ENCODE assay signal across 15 cellular contexts in the genomic region with DNA sequence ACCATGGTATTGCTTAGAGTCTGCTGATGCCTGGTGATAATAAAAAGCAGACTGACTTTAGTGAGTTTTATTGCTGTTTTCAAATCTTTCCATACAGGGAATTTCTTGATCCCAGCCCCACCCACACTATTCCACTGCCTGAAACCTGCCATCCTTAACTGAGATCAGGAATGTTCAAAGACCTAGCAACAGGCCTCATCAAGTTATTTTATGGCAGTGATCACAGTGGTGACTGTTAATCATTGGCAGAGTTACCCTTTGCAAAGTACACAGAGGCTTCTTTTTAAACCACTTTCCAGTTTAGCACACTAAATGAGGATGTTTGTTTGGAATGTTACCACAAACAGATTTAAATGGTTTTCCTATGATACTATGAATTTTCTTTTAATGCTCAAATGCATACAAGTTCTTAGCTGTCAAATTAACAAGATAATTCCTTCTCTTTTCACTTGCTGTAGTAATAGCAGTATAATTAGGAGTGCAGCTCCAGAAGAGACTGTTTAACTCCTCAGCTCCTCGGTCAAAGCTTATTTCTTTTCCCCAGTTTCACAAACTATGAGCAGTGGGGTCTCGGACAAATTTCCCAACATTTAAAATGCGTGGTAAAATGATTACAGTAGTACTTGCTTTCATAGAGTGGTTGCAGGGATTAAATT.
DNase-seq lines count a peak whose midpoint lies in the region; ATAC-seq, FAIRE-seq and TF ChIP-seq lines count a peak whose summit lies in the region.
"Had no signal": no experiment of that assay in that cellular context is flagged by ENCODE, and none has a peak within 500 bp of the region (broad histone marks: within the 10 kb centered on the region; RNA-seq: fewer than 3 reads in every experiment).

No MANE protein-coding gene starts in this region.

- H3K4me1 ChIP-seq in body of pancreas, result peaks cover 18% of the 10 kb centered on the region
- H3K4me1 ChIP-seq in HepG2 (ENCODE audit: insufficient read depth, low read length), result peaks cover 16% of the 10 kb centered on the region
- no peaks in the 10 kb centered on the region for H3K4me1 ChIP-seq in small intestine (ENCODE audit: control insufficient read depth in 2 of 2, insufficient read depth in 1 of 2, low read depth in 1 of 2, low read length in 1 of 2)
- H3K4me1 ChIP-seq: parathyroid adenoma had no signal

- no peak overlapping the region for H2AFZ ChIP-seq in HepG2 (ENCODE audit: low read length)
- H2AFZ ChIP-seq: parathyroid adenoma had no signal

- CTCF ChIA-PET in HepG2 (lab: Yijun Ruan, JAX; ENCODE audit: low intra/inter-chr PET ratio, low total read pairs), result no interaction called here

- TF ChIP-seq POLR2A in body of pancreas (IDR thresholded peaks at IDR 0.05) (no peak), HepG2 (IDR thresholded peaks at IDR 0.05; ENCODE audit: insufficient read depth in 1 of 2, low read depth in 2 of 2, low read length in 2 of 2) (no peak)

- DNase-seq in GM04504 (ENCODE audit: low read depth), result peak; percentile 46
- DNase-seq in body of pancreas, result peak in 1 of 4 donors; percentile 17
- peak; percentile 42 for DNase-seq in HepG2 (ENCODE audit: low spot score)
- peak; percentile 86 for DNase-seq in small intestine
- no peak for DNase-seq in KBM-7
- no peak for DNase-seq in ureter (ENCODE audit: low spot score)
- DNase-seq in NCI-H128 (lab: John Stamatoyannopoulos, UW; ENCODE audit: unreplicated experiment), result no peak
- DNase-seq: activated CD4-positive, alpha-beta T cell treated with anti-CD3 and anti-CD28 coated beads, Interleukin-2, amount 50 U/mL, for 4 hours; CD4-positive, CD25-positive, alpha-beta regulatory T cell; heart left ventricle; NCI-H1436 treated with DMSO at 0.1 percent for 48 hours; NCI-H510A had no signal

- H3K27me3 ChIP-seq in body of pancreas (no peaks in the 10 kb centered on the region), HepG2 (ENCODE audit: control insufficient read depth in 1 of 2, insufficient read depth in 2 of 2, low read length in 2 of 2) (no peaks in the 10 kb centered on the region; a peak in 1 of 5 replicates), small intestine (ENCODE audit: control insufficient read depth in 2 of 2, insufficient read depth in 2 of 2, low read length in 2 of 2) (no peaks in the 10 kb centered on the region)
- H3K27me3 ChIP-seq: heart left ventricle had no signal

- H3K4me3 ChIP-seq in body of pancreas (no peak overlapping the region), HepG2 (replicated peaks in 1 of 3; ENCODE audit: insufficient read depth in 1 of 3, low read depth in 2 of 3, low read length in 3 of 3) (peak overlapping the region in 1 of 3 experiments; percentile 8; a peak in 2 of 6 replicates), small intestine (ENCODE audit: low read depth in 1 of 2, low read length in 2 of 2) (no peak overlapping the region)
- H3K4me3 ChIP-seq: heart left ventricle had no signal

- H3K27ac ChIP-seq in body of pancreas (peak overlapping the region in 2 of 4 donors; percentile 37 to 55), HepG2 (ENCODE audit: extremely low read length, insufficient read depth, low read length) (no peak overlapping the region), small intestine (ENCODE audit: low read depth in 1 of 2, low read length in 1 of 2) (no peak overlapping the region)
- H3K27ac ChIP-seq: heart left ventricle, parathyroid adenoma had no signal

- in situ Hi-C loops in HepG2 (cut with HindIII; ENCODE audit: extremely low pct_ligation_motif_present, low pct_unique_long_range_greater_than_20kb), result no loop called here
- in situ Hi-C loops in KBM-7 (cut with MboI; ENCODE audit: low pct_unique_long_range_greater_than_20kb, low sequenced_read_pairs), result no loop called here

- no peak for TF ChIP-seq CTCF in body of pancreas (IDR thresholded peaks at IDR 0.05)
- TF ChIP-seq CTCF in HepG2 (CRISPR knock-in tag; IDR thresholded peaks at IDR 0.05), result no peak

- no peak for TF ChIP-seq EP300 in HepG2 (IDR thresholded peaks at IDR 0.05; ENCODE audit: low read depth in 2 of 2, low read length in 2 of 2)
- no peak for TF ChIP-seq EP300 in HepG2 (CRISPR knock-in tag; IDR thresholded peaks at IDR 0.05; ENCODE audit: borderline replicate concordance)

- peak; percentile 91 for ATAC-seq in body of pancreas
- peak; percentile 100 for ATAC-seq in HepG2
- no peak for ATAC-seq in GM21723 (IDR thresholded peaks at IDR 0.05; ENCODE audit: unreplicated experiment)
- ATAC-seq: heart left ventricle; stimulated activated effector memory CD8-positive, alpha-beta T cell treated with anti-CD3 and anti-CD28 coated beads, Interleukin-12 subunit alpha, Interleukin-12 subunit beta, amount 100 ng/mL, for 72 hours had no signal

- H3K9ac ChIP-seq in HepG2 (ENCODE audit: insufficient read depth, low read depth, low read length), result no peak overlapping the region
- H3K9ac ChIP-seq: parathyroid adenoma had no signal

- peak overlapping the region; percentile 57 for H3K4me2 ChIP-seq in HepG2 (ENCODE audit: low read depth, low read length)

- H3K36me3 ChIP-seq in body of pancreas (replicated peaks in 1 of 2; ENCODE audit: insufficient read depth in 1 of 2, low read depth in 2 of 2), result no peaks in the 10 kb centered on the region
- no peaks in the 10 kb centered on the region for H3K36me3 ChIP-seq in HepG2 (replicated peaks in 1 of 2; ENCODE audit: control insufficient read depth in 1 of 2, insufficient read depth in 2 of 2, low read length in 2 of 2)
- no peaks in the 10 kb centered on the region for H3K36me3 ChIP-seq in small intestine (ENCODE audit: control insufficient read depth in 2 of 2, insufficient read depth in 2 of 2, low read length in 2 of 2)
- H3K36me3 ChIP-seq: heart left ventricle had no signal

- peak; percentile 75 for FAIRE-seq in HepG2 (lab: Jason Lieb, UNC)
- FAIRE-seq in small intestine (lab: Jason Lieb, UNC), result no peak

- H3K79me2 ChIP-seq in HepG2 (ENCODE audit: insufficient read depth, low read length), result no peaks in the 10 kb centered on the region
- H3K79me2 ChIP-seq: parathyroid adenoma had no signal

- POLR2A ChIA-PET in HepG2 (lab: Yijun Ruan, JAX), result no interaction called here

- intact Hi-C loops in body of pancreas (cut with DNase I), result no loop called here
- intact Hi-C loops in HepG2 (cut with micrococcal nuclease; ENCODE audit: unreplicated experiment), result loop anchor here (5.0 kb wide), 1 partner anchor 167 kb away; no protein-coding TSS in a partner anchor

- BruUV-seq in HepG2 (replicated peaks; lab: Mats Ljungman, UMichigan), result no TSS peak

- 26 to 27% methylated on average over 3 of the region's 3 CpGs for WGBS in body of pancreas, 2 donors
- WGBS in HepG2 (ENCODE audit: low lambda C conversion rate), result 0% methylated on average over 3 of the region's 3 CpGs
- 10 to 53% (median 20%) methylated on average over 3 of the region's 3 CpGs for WGBS in small intestine, 3 donors

- H4K20me1 ChIP-seq in HepG2 (ENCODE audit: insufficient read depth, low read length), result no peaks in the 10 kb centered on the region

- no peak for TF ChIP-seq RAD21 in HepG2 (CRISPR knock-in tag; IDR thresholded peaks at IDR 0.05)

- H3K9me3 ChIP-seq in body of pancreas (no peaks in the 10 kb centered on the region), HepG2 (ENCODE audit: low read length) (no peaks in the 10 kb centered on the region), small intestine (ENCODE audit: control insufficient read depth, low read depth) (no peaks in the 10 kb centered on the region)
- H3K9me3 ChIP-seq: heart left ventricle had no signal

TF ChIP-seq in HepG2, 621 proteins besides CTCF, POLR2A, EP300 and RAD21 (continues in another document):
- TF ChIP-seq, protein P1, sequence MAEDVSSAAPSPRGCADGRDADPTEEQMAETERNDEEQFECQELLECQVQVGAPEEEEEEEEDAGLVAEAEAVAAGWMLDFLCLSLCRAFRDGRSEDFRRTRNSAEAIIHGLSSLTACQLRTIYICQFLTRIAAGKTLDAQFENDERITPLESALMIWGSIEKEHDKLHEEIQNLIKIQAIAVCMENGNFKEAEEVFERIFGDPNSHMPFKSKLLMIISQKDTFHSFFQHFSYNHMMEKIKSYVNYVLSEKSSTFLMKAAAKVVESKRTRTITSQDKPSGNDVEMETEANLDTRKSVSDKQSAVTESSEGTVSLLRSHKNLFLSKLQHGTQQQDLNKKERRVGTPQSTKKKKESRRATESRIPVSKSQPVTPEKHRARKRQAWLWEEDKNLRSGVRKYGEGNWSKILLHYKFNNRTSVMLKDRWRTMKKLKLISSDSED (CRISPR knock-in tag; IDR thresholded peaks at IDR 0.05), result no peak
- TF ChIP-seq, protein P2, sequence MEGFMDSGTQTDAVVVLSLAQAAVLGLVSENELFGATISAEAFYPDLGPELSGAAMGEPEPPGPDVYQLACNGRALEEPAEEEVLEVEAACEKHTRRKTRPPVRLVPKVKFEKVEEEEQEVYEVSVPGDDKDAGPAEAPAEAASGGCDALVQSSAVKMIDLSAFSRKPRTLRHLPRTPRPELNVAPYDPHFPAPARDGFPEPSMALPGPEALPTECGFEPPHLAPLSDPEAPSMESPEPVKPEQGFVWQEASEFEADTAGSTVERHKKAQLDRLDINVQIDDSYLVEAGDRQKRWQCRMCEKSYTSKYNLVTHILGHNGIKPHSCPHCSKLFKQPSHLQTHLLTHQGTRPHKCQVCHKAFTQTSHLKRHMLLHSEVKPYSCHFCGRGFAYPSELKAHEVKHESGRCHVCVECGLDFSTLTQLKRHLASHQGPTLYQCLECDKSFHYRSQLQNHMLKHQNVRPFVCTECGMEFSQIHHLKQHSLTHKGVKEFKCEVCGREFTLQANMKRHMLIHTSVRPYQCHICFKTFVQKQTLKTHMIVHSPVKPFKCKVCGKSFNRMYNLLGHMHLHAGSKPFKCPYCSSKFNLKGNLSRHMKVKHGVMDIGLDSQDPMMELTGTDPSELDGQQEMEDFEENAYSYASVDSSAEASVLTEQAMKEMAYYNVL (CRISPR knock-in tag; IDR thresholded peaks at IDR 0.05; ENCODE audit: borderline replicate concordance), result no peak
- TF ChIP-seq, protein P3, sequence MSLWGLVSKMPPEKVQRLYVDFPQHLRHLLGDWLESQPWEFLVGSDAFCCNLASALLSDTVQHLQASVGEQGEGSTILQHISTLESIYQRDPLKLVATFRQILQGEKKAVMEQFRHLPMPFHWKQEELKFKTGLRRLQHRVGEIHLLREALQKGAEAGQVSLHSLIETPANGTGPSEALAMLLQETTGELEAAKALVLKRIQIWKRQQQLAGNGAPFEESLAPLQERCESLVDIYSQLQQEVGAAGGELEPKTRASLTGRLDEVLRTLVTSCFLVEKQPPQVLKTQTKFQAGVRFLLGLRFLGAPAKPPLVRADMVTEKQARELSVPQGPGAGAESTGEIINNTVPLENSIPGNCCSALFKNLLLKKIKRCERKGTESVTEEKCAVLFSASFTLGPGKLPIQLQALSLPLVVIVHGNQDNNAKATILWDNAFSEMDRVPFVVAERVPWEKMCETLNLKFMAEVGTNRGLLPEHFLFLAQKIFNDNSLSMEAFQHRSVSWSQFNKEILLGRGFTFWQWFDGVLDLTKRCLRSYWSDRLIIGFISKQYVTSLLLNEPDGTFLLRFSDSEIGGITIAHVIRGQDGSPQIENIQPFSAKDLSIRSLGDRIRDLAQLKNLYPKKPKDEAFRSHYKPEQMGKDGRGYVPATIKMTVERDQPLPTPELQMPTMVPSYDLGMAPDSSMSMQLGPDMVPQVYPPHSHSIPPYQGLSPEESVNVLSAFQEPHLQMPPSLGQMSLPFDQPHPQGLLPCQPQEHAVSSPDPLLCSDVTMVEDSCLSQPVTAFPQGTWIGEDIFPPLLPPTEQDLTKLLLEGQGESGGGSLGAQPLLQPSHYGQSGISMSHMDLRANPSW (CRISPR knock-in tag; IDR thresholded peaks at IDR 0.05; ENCODE audit: borderline replicate concordance), result no peak

Comparison
In these comparisons a context has a peak if more than half of its experiments do, and no peak if none do; other contexts are left out.
1. DNase-seq: peak in GM04504 (single experiment), HepG2 (single experiment) and small intestine (single experiment); none in KBM-7 (single experiment), ureter (single experiment) and NCI-H128 (single experiment).